ENCODE assay signal across 38 cellular contexts in genomic region chr4:178010596-178010995, GRCh38.
"Had no signal": no experiment of that assay in that cellular context is flagged by ENCODE, and none has a peak within 500 bp of the region (broad histone marks: within the 10 kb centered on the region; RNA-seq: fewer than 3 reads in every experiment).

No MANE protein-coding gene starts in this region.

- H3K36me3 ChIP-seq: ascending aorta, cardiac muscle cell, WERI-Rb-1 had no signal

- FAIRE-seq: bronchial epithelial cell had no signal

- ATAC-seq: activated CD4-positive, alpha-beta T cell treated with anti-CD3 and anti-CD28 coated beads for 36 hours; activated CD4-positive, CD25-positive, alpha-beta regulatory T cell treated with anti-CD3 and anti-CD28 coated beads, Interleukin-2, amount 50 U/mL, for 24 hours; activated CD8-positive, alpha-beta memory T cell treated with anti-CD3 and anti-CD28 coated beads, Interleukin-2, amount 10 ng/mL, durations not matched to agents 7 days and 5 days; activated CD8-positive, alpha-beta T cell treated with anti-CD3 and anti-CD28 coated beads, Interleukin-2, amount 10 ng/mL, durations not matched to agents 7 days and 5 days; activated naive CD8-positive, alpha-beta T cell treated with anti-CD3 and anti-CD28 coated beads, Interleukin-2, amount 50 U/mL, for 24 hours; WTC11 had no signal

- H3K27me3 ChIP-seq: ascending aorta, cardiac muscle cell had no signal

- H3K27ac ChIP-seq: ascending aorta, cardiac muscle cell, WERI-Rb-1 had no signal

- H3K4me3 Mint-ChIP-seq: activated CD4-positive, alpha-beta memory T cell treated with anti-CD3 and anti-CD28 coated beads, Interleukin-2, amount 10 ng/mL, durations not matched to agents 7 days and 5 days; activated CD4-positive, alpha-beta T cell treated with anti-CD3 and anti-CD28 coated beads for 36 hours; activated CD4-positive, alpha-beta T cell treated with anti-CD3 and anti-CD28 coated beads, Interleukin-2, amount 10 ng/mL, durations not matched to agents 7 days and 5 days; activated CD8-positive, alpha-beta memory T cell treated with anti-CD3 and anti-CD28 coated beads, Interleukin-2, amount 10 ng/mL, durations not matched to agents 7 days and 5 days; activated CD8-positive, alpha-beta T cell treated with anti-CD3 and anti-CD28 coated beads, Interleukin-2, amount 10 ng/mL, durations not matched to agents 7 days and 5 days; activated naive CD4-positive, alpha-beta T cell treated with anti-CD3 and anti-CD28 coated beads, Interleukin-2, amount 10 ng/mL, durations not matched to agents 7 days and 5 days; activated naive CD4-positive, alpha-beta T cell treated with anti-CD3 and anti-CD28 coated beads, Interleukin-2, amount 50 U/mL, for 24 hours; activated naive CD8-positive, alpha-beta T cell; activated naive CD8-positive, alpha-beta T cell treated with anti-CD3 and anti-CD28 coated beads, Interleukin-2, amount 10 ng/mL, durations not matched to agents 7 days and 5 days; activated naive CD8-positive, alpha-beta T cell treated with anti-CD3 and anti-CD28 coated beads, Interleukin-2, amount 50 U/mL, for 24 hours; activated T-cell treated with anti-CD3 and anti-CD28 coated beads, Interleukin-2, amount 50 U/mL, for 24 hours; brain; central memory CD8-positive, alpha-beta T cell; T-helper 1 cell treated with Interleukin-12 subunit alpha and Interleukin-12 subunit beta and Interleukin-4 antibody, amounts not matched to agents 30 μg/mL and 1 μg/mL, for 36 hours; T-helper 2 cell treated with Interferon-gamma antibody and Interleukin-4, amounts not matched to agents 5 μg/mL and 100 μg/mL, for 36 hours; WTC11 had no signal

- H3K36me3 Mint-ChIP-seq: activated CD8-positive, alpha-beta memory T cell treated with anti-CD3 and anti-CD28 coated beads, Interleukin-2, amount 10 ng/mL, durations not matched to agents 7 days and 5 days; activated naive CD4-positive, alpha-beta T cell treated with anti-CD3 and anti-CD28 coated beads, Interleukin-2, amount 10 ng/mL, durations not matched to agents 7 days and 5 days; activated naive CD4-positive, alpha-beta T cell treated with anti-CD3 and anti-CD28 coated beads, Interleukin-2, amount 50 U/mL, for 24 hours; activated naive CD8-positive, alpha-beta T cell; activated naive CD8-positive, alpha-beta T cell treated with anti-CD3 and anti-CD28 coated beads, Interleukin-2, amount 10 ng/mL, durations not matched to agents 7 days and 5 days; brain had no signal

- H3K27ac Mint-ChIP-seq: activated CD4-positive, alpha-beta memory T cell treated with anti-CD3 and anti-CD28 coated beads, Interleukin-2, amount 10 ng/mL, durations not matched to agents 7 days and 5 days; activated CD4-positive, alpha-beta T cell treated with anti-CD3 and anti-CD28 coated beads for 36 hours; activated CD4-positive, alpha-beta T cell treated with anti-CD3 and anti-CD28 coated beads, Interleukin-2, amount 10 ng/mL, durations not matched to agents 7 days and 5 days; activated CD8-positive, alpha-beta memory T cell treated with anti-CD3 and anti-CD28 coated beads, Interleukin-2, amount 10 ng/mL, durations not matched to agents 7 days and 5 days; activated CD8-positive, alpha-beta T cell treated with anti-CD3 and anti-CD28 coated beads, Interleukin-2, amount 10 ng/mL, durations not matched to agents 7 days and 5 days; activated naive CD4-positive, alpha-beta T cell treated with anti-CD3 and anti-CD28 coated beads, Interleukin-2, amount 10 ng/mL, durations not matched to agents 7 days and 5 days; activated naive CD4-positive, alpha-beta T cell treated with anti-CD3 and anti-CD28 coated beads, Interleukin-2, amount 50 U/mL, for 24 hours; activated naive CD8-positive, alpha-beta T cell; activated naive CD8-positive, alpha-beta T cell treated with anti-CD3 and anti-CD28 coated beads, Interleukin-2, amount 10 ng/mL, durations not matched to agents 7 days and 5 days; activated naive CD8-positive, alpha-beta T cell treated with anti-CD3 and anti-CD28 coated beads, Interleukin-2, amount 50 U/mL, for 24 hours; activated T-cell treated with anti-CD3 and anti-CD28 coated beads, Interleukin-2, amount 50 U/mL, for 24 hours; activated T-helper 2 cell treated with anti-CD3 and anti-CD28 coated beads, Interferon-gamma antibody, Interleukin-2, Interleukin-4, amounts not matched to agents 10 μg/mL and 5 μg/mL and 100 μg/mL, durations not matched to agents 14 hours and 24 hours and 36 hours; brain; T-helper 1 cell treated with Interleukin-12 subunit alpha and Interleukin-12 subunit beta and Interleukin-4 antibody, amounts not matched to agents 30 μg/mL and 1 μg/mL, for 36 hours; T-helper 2 cell treated with Interferon-gamma antibody and Interleukin-4, amounts not matched to agents 5 μg/mL and 100 μg/mL, for 36 hours; WTC11 had no signal

- H3K9me3 Mint-ChIP-seq: central memory CD8-positive, alpha-beta T cell; T-helper 1 cell treated with Interleukin-12 subunit alpha and Interleukin-12 subunit beta and Interleukin-4 antibody, amounts not matched to agents 30 μg/mL and 1 μg/mL, for 36 hours had no signal

- H3K4me1 ChIP-seq: ascending aorta had no signal

- DNase-seq: activated CD4-positive, alpha-beta memory T cell treated with anti-CD3 and anti-CD28 coated beads, Interleukin-2, amount 10 ng/mL, durations not matched to agents 7 days and 5 days; activated CD4-positive, alpha-beta T cell treated with anti-CD3 and anti-CD28 coated beads for 1 hour; activated CD4-positive, alpha-beta T cell treated with anti-CD3 and anti-CD28 coated beads for 36 hours; activated CD4-positive, alpha-beta T cell treated with anti-CD3 and anti-CD28 coated beads for 48 hours; activated CD4-positive, alpha-beta T cell treated with anti-CD3 and anti-CD28 coated beads, Interleukin-2, amount 10 ng/mL, durations not matched to agents 7 days and 5 days; activated CD4-positive, alpha-beta T cell treated with anti-CD3 and anti-CD28 coated beads, Interleukin-2, amount 50 U/mL, for 48 hours; activated CD4-positive, CD25-positive, alpha-beta regulatory T cell; activated CD8-positive, alpha-beta memory T cell treated with anti-CD3 and anti-CD28 coated beads for 24 hours; activated CD8-positive, alpha-beta memory T cell treated with anti-CD3 and anti-CD28 coated beads, Interleukin-2, amount 10 ng/mL, durations not matched to agents 7 days and 5 days; activated CD8-positive, alpha-beta memory T cell treated with anti-CD3 and anti-CD28 coated beads, Interleukin-2, amount 50 U/mL, for 48 hours; activated CD8-positive, alpha-beta T cell treated with anti-CD3 and anti-CD28 coated beads, Interleukin-2, amount 10 ng/mL, durations not matched to agents 7 days and 5 days; activated effector memory CD4-positive, alpha-beta T cell treated with Interleukin-2 at 50 U/mL for 16 hours; activated gamma-delta T cell; activated naive CD4-positive, alpha-beta T cell treated with anti-CD3 and anti-CD28 coated beads, Interleukin-2, amount 10 ng/mL, durations not matched to agents 7 days and 5 days; activated naive CD4-positive, alpha-beta T cell treated with Interleukin-2 at 50 U/mL for 16 hours; activated naive CD8-positive, alpha-beta T cell treated with anti-CD3 and anti-CD28 coated beads, Interleukin-2, amount 10 ng/mL, durations not matched to agents 7 days and 5 days; activated naive CD8-positive, alpha-beta T cell treated with anti-CD3 and anti-CD28 coated beads, Interleukin-2, amount 50 U/mL, for 24 hours; activated T-cell treated with anti-CD3 and anti-CD28 coated beads, Interleukin-2, amount 50 U/mL, for 24 hours; activated T-cell treated with anti-CD3 and anti-CD28 coated beads, Interleukin-2, amount 50 U/mL, for 48 hours; amygdala; anterior cingulate cortex; caudate nucleus; cerebellar nuclear complex; T-helper 2 cell; T-helper 9 cell; WERI-Rb-1 had no signal

- H3K4me3 ChIP-seq: ascending aorta, cardiac muscle cell had no signal

- H3K4me1 Mint-ChIP-seq: activated CD4-positive, alpha-beta memory T cell treated with anti-CD3 and anti-CD28 coated beads, Interleukin-2, amount 10 ng/mL, durations not matched to agents 7 days and 5 days; activated CD4-positive, alpha-beta T cell treated with anti-CD3 and anti-CD28 coated beads for 36 hours; activated CD4-positive, alpha-beta T cell treated with anti-CD3 and anti-CD28 coated beads, Interleukin-2, amount 10 ng/mL, durations not matched to agents 7 days and 5 days; activated CD8-positive, alpha-beta memory T cell treated with anti-CD3 and anti-CD28 coated beads, Interleukin-2, amount 10 ng/mL, durations not matched to agents 7 days and 5 days; activated naive CD4-positive, alpha-beta T cell treated with anti-CD3 and anti-CD28 coated beads, Interleukin-2, amount 10 ng/mL, durations not matched to agents 7 days and 5 days; activated naive CD4-positive, alpha-beta T cell treated with anti-CD3 and anti-CD28 coated beads, Interleukin-2, amount 50 U/mL, for 24 hours; activated naive CD8-positive, alpha-beta T cell treated with anti-CD3 and anti-CD28 coated beads, Interleukin-2, amount 10 ng/mL, durations not matched to agents 7 days and 5 days; activated naive CD8-positive, alpha-beta T cell treated with anti-CD3 and anti-CD28 coated beads, Interleukin-2, amount 50 U/mL, for 24 hours; brain; central memory CD8-positive, alpha-beta T cell; WTC11 had no signal
